ENCODE assay signal across 23 cellular contexts in genomic region chr21:46005081-46005480, GRCh38. TPM values are rescaled to one million over a fixed set of nuclear protein-coding genes. Genes with fewer than 3 reads are reported as not detected.
A peak's percentile ranks its signal among the peaks of the same experiment; 100 is the strongest.
DNase-seq lines count a peak whose midpoint lies in the region; ATAC-seq, FAIRE-seq and TF ChIP-seq lines count a peak whose summit lies in the region.
"Had no signal": no experiment of that assay in that cellular context is flagged by ENCODE, and none has a peak within 500 bp of the region (broad histone marks: within the 10 kb centered on the region; RNA-seq: fewer than 3 reads in every experiment).

No MANE protein-coding gene starts in this region.

- H3K4me1 ChIP-seq in Peyer's patch = no peaks in the 10 kb centered on the region
- H3K4me1 ChIP-seq in lower lobe of right lung = no peaks in the 10 kb centered on the region
- H3K4me1 ChIP-seq: BLaER1, spleen had no signal

- CTCF ChIA-PET in activated CD4-positive, alpha-beta T cell treated with anti-CD3 and anti-CD28 coated beads for 36 hours (lab: Charles Lee) = no interaction called here

- TF ChIP-seq POLR2A in Peyer's patch (IDR thresholded peaks at IDR 0.05) (no peak), H54 (IDR thresholded peaks at IDR 0.05; ENCODE audit: low read depth, low read length) (no peak)

- TF ChIP-seq CTCF in Peyer's patch (IDR thresholded peaks at IDR 0.05) = no peak
- no peak for TF ChIP-seq CTCF in lower lobe of right lung (IDR thresholded peaks at IDR 0.05)

- no peaks in the 10 kb centered on the region for H3K36me3 Mint-ChIP-seq in activated CD4-positive, alpha-beta T cell treated with anti-CD3 and anti-CD28 coated beads for 36 hours (ENCODE audit: low read depth)
- H3K36me3 Mint-ChIP-seq: T-cell had no signal

- POLR2A ChIA-PET in activated CD4-positive, alpha-beta T cell treated with anti-CD3 and anti-CD28 coated beads for 36 hours (lab: Charles Lee) = interaction anchor here (0.7 kb wide), 1 partner anchor 93 kb away, joined by 6 read pairs; no protein-coding TSS in a partner anchor

- peaks cover 3% of the 10 kb centered on the region for H3K9me3 Mint-ChIP-seq in activated CD4-positive, alpha-beta T cell treated with anti-CD3 and anti-CD28 coated beads for 36 hours (ENCODE audit: low read depth)

- H3K36me3 ChIP-seq in Peyer's patch (peaks cover 0 to 16% (median 0%) of the 10 kb centered on the region in 3 donors), lower lobe of right lung (peaks cover 14% of the 10 kb centered on the region)
- H3K36me3 ChIP-seq: BLaER1 had no signal

- no peak overlapping the region for H3K27ac Mint-ChIP-seq in activated CD4-positive, alpha-beta T cell treated with anti-CD3 and anti-CD28 coated beads for 36 hours
- H3K27ac Mint-ChIP-seq: activated CD4-positive, alpha-beta T cell treated with anti-CD3 and anti-CD28 coated beads, Interleukin-2, amount 10 ng/mL, durations not matched to agents 7 days and 5 days; T-cell had no signal

- H3K27ac ChIP-seq in Peyer's patch = no peak overlapping the region
- no peak overlapping the region for H3K27ac ChIP-seq in lower lobe of right lung
- H3K27ac ChIP-seq: BLaER1, epithelial cell of prostate, spleen had no signal

- no peak overlapping the region for H3K4me3 Mint-ChIP-seq in activated CD4-positive, alpha-beta T cell treated with anti-CD3 and anti-CD28 coated beads for 36 hours
- H3K4me3 Mint-ChIP-seq: activated CD4-positive, alpha-beta T cell treated with anti-CD3 and anti-CD28 coated beads, Interleukin-2, amount 10 ng/mL, durations not matched to agents 7 days and 5 days; naive thymus-derived CD8-positive, alpha-beta T cell; T-cell had no signal

- H3K4me1 Mint-ChIP-seq in activated CD4-positive, alpha-beta T cell treated with anti-CD3 and anti-CD28 coated beads for 36 hours = no peaks in the 10 kb centered on the region
- H3K4me1 Mint-ChIP-seq: activated CD4-positive, alpha-beta T cell treated with anti-CD3 and anti-CD28 coated beads, Interleukin-2, amount 10 ng/mL, durations not matched to agents 7 days and 5 days; T-cell had no signal

- no peak overlapping the region for H3K4me3 ChIP-seq in Peyer's patch
- H3K4me3 ChIP-seq in lower lobe of right lung = no peak overlapping the region
- H3K4me3 ChIP-seq: BLaER1, spleen had no signal

- H3K27me3 ChIP-seq in Peyer's patch (no peaks in the 10 kb centered on the region), lower lobe of right lung (ENCODE audit: low read depth) (no peaks in the 10 kb centered on the region)
- H3K27me3 ChIP-seq: spleen had no signal

- DNase-seq in activated CD4-positive, alpha-beta T cell treated with anti-CD3 and anti-CD28 coated beads for 36 hours = peak; percentile 2
- no peak for DNase-seq in activated CD4-positive, alpha-beta T cell treated with anti-CD3 and anti-CD28 coated beads, Interleukin-2, amount 50 U/mL, for 48 hours
- peak in 2 of 3 donors; percentile 13 to 35 for DNase-seq in Peyer's patch
- DNase-seq in myocyte (ENCODE audit: low read depth) = peak; percentile 66
- peak; percentile 16 for DNase-seq in stimulated activated CD8-positive, alpha-beta memory T cell treated with anti-CD3 and anti-CD28 coated beads, Interleukin-4, amount 100 ng/mL, for 48 hours
- no peak for DNase-seq in lower lobe of right lung
- no peak for DNase-seq in activated gamma-delta T cell treated with Interleukin-2 at 50 U/mL for 16 hours
- no peak for DNase-seq in H54 (ENCODE audit: insufficient read length, low spot score)
- DNase-seq: 8988T; activated CD4-positive, alpha-beta T cell treated with anti-CD3 and anti-CD28 coated beads, Interleukin-2, amount 10 ng/mL, durations not matched to agents 7 days and 5 days; activated gamma-delta T cell; KG1; mesendoderm; NCI-H187; NCI-H2227 treated with DMSO at 0.1 percent for 48 hours; NCI-H748 treated with DMSO at 0.1 percent for 48 hours; SHP77 had no signal

- no peak for FAIRE-seq in H54 (lab: Jason Lieb, UNC)
- FAIRE-seq: GM19239 had no signal

- H3K27me3 Mint-ChIP-seq in activated CD4-positive, alpha-beta T cell treated with anti-CD3 and anti-CD28 coated beads for 36 hours = no peaks in the 10 kb centered on the region
- H3K27me3 Mint-ChIP-seq: activated CD4-positive, alpha-beta T cell treated with anti-CD3 and anti-CD28 coated beads, Interleukin-2, amount 10 ng/mL, durations not matched to agents 7 days and 5 days; naive thymus-derived CD8-positive, alpha-beta T cell had no signal

- no peaks in the 10 kb centered on the region for H3K9me3 ChIP-seq in Peyer's patch
- H3K9me3 ChIP-seq in lower lobe of right lung = no peaks in the 10 kb centered on the region

- intact Hi-C loops in activated CD4-positive, alpha-beta T cell treated with anti-CD3 and anti-CD28 coated beads for 36 hours (cut with DNase I, micrococcal nuclease) = no loop called here
- intact Hi-C loops in lower lobe of right lung (cut with DNase I) = no loop called here

- ATAC-seq in activated CD4-positive, alpha-beta T cell treated with anti-CD3 and anti-CD28 coated beads for 36 hours = no peak
- ATAC-seq in lower lobe of right lung = no peak
- ATAC-seq: naive thymus-derived CD8-positive, alpha-beta T cell; T-cell had no signal

RNA-seq across cellular contexts. Expression of gene COL6A1, which starts 23.5 kb away (rescaled TPM):
- total RNA-seq in activated CD4-positive, alpha-beta T cell treated with anti-CD3 and anti-CD28 coated beads for 36 hours = under 1 TPM; 0.57 to 0.69 TPM
- total RNA-seq in Peyer's patch (100 to 1,000 TPM in 3 of 4 donors, 10 to 100 TPM in 1; 37.7 to 458 (median 161) TPM), myocyte (678 and 866 TPM in 2 replicates), lower lobe of right lung (148 TPM)
- 278 TPM for polyA plus RNA-seq in myocyte (2012)

Comparison
In these comparisons a context has a peak if more than half of its experiments do, and no peak if none do; other contexts are left out.
1. DNase-seq: peak in activated CD4-positive, alpha-beta T cell treated with anti-CD3 and anti-CD28 coated beads for 36 hours (single experiment), Peyer's patch (2 of 3), myocyte (single experiment) and stimulated activated CD8-positive, alpha-beta memory T cell treated with anti-CD3 and anti-CD28 coated beads, Interleukin-4, amount 100 ng/mL, for 48 hours (single experiment); none in activated CD4-positive, alpha-beta T cell treated with anti-CD3 and anti-CD28 coated beads, Interleukin-2, amount 50 U/mL, for 48 hours (0 of 2), lower lobe of right lung (single experiment), activated gamma-delta T cell treated with Interleukin-2 at 50 U/mL for 16 hours (single experiment) and H54 (single experiment).
2. RNA of gene COL6A1, which starts 23.5 kb away (total RNA-seq): 678 to 866 TPM in myocyte, 37.7 to 458 TPM in Peyer's patch and 148 TPM in lower lobe of right lung (single experiment); 0.57 to 0.69 TPM in activated CD4-positive, alpha-beta T cell treated with anti-CD3 and anti-CD28 coated beads for 36 hours; every median in the first group is over 10 times any median in the second.